In genomic region chr7:142628945-142629344, GRCh38 we compare ENCODE assay signal across 19 cellular contexts.
DNase-seq lines count a peak whose midpoint lies in the region; ATAC-seq, FAIRE-seq and TF ChIP-seq lines count a peak whose summit lies in the region.
"Had no signal": no experiment of that assay in that cellular context is flagged by ENCODE, and none has a peak within 500 bp of the region (broad histone marks: within the 10 kb centered on the region; RNA-seq: fewer than 3 reads in every experiment).

No MANE protein-coding gene starts in this region.

- H3K27me3 ChIP-seq in SJCRH30 (no peaks in the 10 kb centered on the region), upper lobe of left lung (no peaks in the 10 kb centered on the region)
- H3K27me3 ChIP-seq: BLaER1 had no signal

- H3K9me3 ChIP-seq in A549, result no peaks in the 10 kb centered on the region
- H3K9me3 ChIP-seq in SJCRH30 (replicated peaks), result peaks cover 13% of the 10 kb centered on the region
- H3K9me3 ChIP-seq in upper lobe of left lung, result no peaks in the 10 kb centered on the region
- no peaks in the 10 kb centered on the region for H3K9me3 ChIP-seq in mucosa of descending colon
- H3K9me3 ChIP-seq: BLaER1 had no signal

- DNase-seq in A549 (ENCODE audit: low read depth in 1 of 2, low spot score in 1 of 2), result no peak
- peak; percentile 15 for DNase-seq in COR-L47 (lab: John Stamatoyannopoulos, UW)
- DNase-seq in SJCRH30, result no peak
- DNase-seq in upper lobe of left lung, result no peak
- no peak for DNase-seq in mucosa of descending colon
- DNase-seq: CD4-positive, CD25-positive, alpha-beta regulatory T cell; CD8-positive, alpha-beta T cell; DMS 273 treated with DMSO at 0.1 percent for 48 hours; DMS79; EL; GDM1; H9 had no signal

- 9% methylated on average over 1 of the region's 1 CpG for WGBS in A549 (ENCODE audit: missing lambda C conversion rate)
- 71 to 83% methylated on average over 1 of the region's 1 CpG for WGBS in upper lobe of left lung, 2 donors

- H3K27ac ChIP-seq in A549 (no peak overlapping the region), SJCRH30 (peak overlapping the region; percentile 41; the same call in 1 of the 2 replicates), upper lobe of left lung (no peak overlapping the region)
- H3K27ac ChIP-seq: BLaER1, C4-2B had no signal

- POLR2A ChIA-PET in A549 (lab: Yijun Ruan, JAX), result no interaction called here

- no peak for ATAC-seq in A549
- ATAC-seq in upper lobe of left lung (ENCODE audit: low FRiP score in 2 of 2), result no peak
- no peak for ATAC-seq in mucosa of descending colon
- no peak for ATAC-seq in GM19035 (IDR thresholded peaks at IDR 0.05; ENCODE audit: unreplicated experiment)
- ATAC-seq: CD8-positive, alpha-beta T cell; GM12878; GM23338; HCT116 had no signal

- TF ChIP-seq POLR2A in A549 (IDR thresholded peaks at IDR 0.05; ENCODE audit: low read length), result no peak
- TF ChIP-seq POLR2A in upper lobe of left lung (IDR thresholded peaks at IDR 0.05), result no peak

- no peak for FAIRE-seq in A549 (lab: Jason Lieb, UNC)
- FAIRE-seq: D721Med, GM12878 had no signal

- H3K4me1 ChIP-seq in A549 (no peaks in the 10 kb centered on the region), SJCRH30 (peaks cover 38% of the 10 kb centered on the region), upper lobe of left lung (no peaks in the 10 kb centered on the region), mucosa of descending colon (ENCODE audit: low read depth) (no peaks in the 10 kb centered on the region)

- H3K4me2 ChIP-seq in A549, result no peak overlapping the region
- H3K4me2 ChIP-seq: BLaER1, GM23338 had no signal

- H3K36me3 ChIP-seq in SJCRH30 (no peaks in the 10 kb centered on the region), upper lobe of left lung (no peaks in the 10 kb centered on the region), mucosa of descending colon (ENCODE audit: low read depth) (no peaks in the 10 kb centered on the region)
- H3K36me3 ChIP-seq: BLaER1 had no signal

- CTCF ChIA-PET in A549 (lab: Yijun Ruan, JAX), result interaction anchor here (2.8 kb wide), 1 partner anchor 94 kb away, joined by 17 read pairs; no protein-coding TSS in a partner anchor

- intact Hi-C loops in mucosa of descending colon (cut with DNase I, micrococcal nuclease), result no loop called here

- H3K4me3 ChIP-seq in A549 (no peak overlapping the region), SJCRH30 (no peak overlapping the region), upper lobe of left lung (no peak overlapping the region), mucosa of descending colon (no peak overlapping the region)
- H3K4me3 ChIP-seq: BLaER1, GM12878, GM23338 had no signal

- TF ChIP-seq EP300 in A549 (IDR thresholded peaks at IDR 0.05) (no peak), upper lobe of left lung (IDR thresholded peaks at IDR 0.05) (no peak)

- no peak for TF ChIP-seq RAD21 in A549 (conservative IDR thresholded peaks at IDR 0.05 in 1 of 2, IDR thresholded peaks at IDR 0.05 in 1 of 2)

- no peak for TF ChIP-seq CTCF in A549 (IDR thresholded peaks at IDR 0.05)
- TF ChIP-seq CTCF in upper lobe of left lung (IDR thresholded peaks at IDR 0.05), result no peak
- no peak for TF ChIP-seq CTCF in mucosa of descending colon (IDR thresholded peaks at IDR 0.05)

TF ChIP-seq in A549, 52 proteins besides CTCF, POLR2A, EP300 and RAD21:
- TF ChIP-seq HMGXB4 (CRISPR knock-in tag; IDR thresholded peaks at IDR 0.05; ENCODE audit: borderline replicate concordance) (no peak), CHD4 (IDR thresholded peaks at IDR 0.05; ENCODE audit: borderline replicate concordance) (no peak), MAZ (IDR thresholded peaks at IDR 0.05; ENCODE audit: borderline replicate concordance, low read depth, low read length) (no peak), MAFK (IDR thresholded peaks at IDR 0.05; ENCODE audit: partially characterized antibody) (peak; percentile 58)
